Comparison of ENCODE assay signal across 26 cellular contexts in the genomic region with DNA sequence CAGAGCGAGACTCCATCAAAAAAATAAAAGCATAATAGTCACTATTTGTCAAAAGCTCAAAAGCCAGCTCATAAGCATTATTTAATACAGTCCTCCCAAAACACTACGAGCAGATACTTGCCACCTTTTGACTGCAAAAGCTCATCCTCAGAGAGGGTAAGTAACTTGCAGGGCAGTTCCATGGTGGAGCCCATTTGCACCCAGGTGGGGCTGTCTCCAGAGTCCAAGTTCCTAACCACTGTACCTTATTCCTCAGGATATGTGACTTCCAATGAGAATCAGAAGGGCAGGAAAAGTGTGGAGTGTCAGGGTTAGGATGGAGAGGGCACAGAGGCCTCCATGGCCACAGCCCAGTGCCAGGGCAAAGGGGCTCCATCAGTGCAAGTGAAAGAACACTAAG.
"Had no signal": no experiment of that assay in that cellular context is flagged by ENCODE, and none has a peak within 500 bp of the region (broad histone marks: within the 10 kb centered on the region; RNA-seq: fewer than 3 reads in every experiment).

No MANE protein-coding gene starts in this region.

- DNase-seq: activated CD4-positive, alpha-beta T cell treated with anti-CD3 and anti-CD28 coated beads for 1 hour; activated CD4-positive, alpha-beta T cell treated with anti-CD3 and anti-CD28 coated beads, Interleukin-2, amount 10 ng/mL, durations not matched to agents 24 days and 14 days; activated CD4-positive, alpha-beta T cell treated with anti-CD3 and anti-CD28 coated beads, Interleukin-2, amount 50 U/mL, for 48 hours; activated CD8-positive, alpha-beta memory T cell treated with anti-CD3 and anti-CD28 coated beads, Interleukin-2, amount 10 ng/mL, durations not matched to agents 7 days and 5 days; activated effector memory CD4-positive, alpha-beta T cell treated with Interleukin-2 at 50 U/mL for 16 hours; activated naive CD4-positive, alpha-beta T cell; activated T-cell treated with anti-CD3 and anti-CD28 coated beads, Interleukin-2, amount 50 U/mL, for 24 hours; aorta; caudate nucleus; KG1; NCI-H1092; NCI-H1417; NCI-H2029; NCI-H2107; NCI-H2171 treated with DMSO at 0.1 percent for 48 hours; NCI-H226; NCI-H526; NCI-H82; PC-3; SHP77; T-helper 17 cell; T-helper 9 cell had no signal

- H3K4me1 Mint-ChIP-seq: T-helper 17 cell, WTC11 had no signal

- H3K27me3 Mint-ChIP-seq: activated CD4-positive, alpha-beta T cell treated with anti-CD3 and anti-CD28 coated beads, Interleukin-2, amount 10 ng/mL, durations not matched to agents 24 days and 14 days; activated naive CD4-positive, alpha-beta T cell treated with anti-CD3 and anti-CD28 coated beads, Interleukin-2, amount 50 U/mL, for 24 hours; activated T-cell treated with anti-CD3 and anti-CD28 coated beads, Interleukin-2, amount 50 U/mL, for 24 hours; T-helper 17 cell had no signal

- H3K27ac Mint-ChIP-seq: activated CD4-positive, alpha-beta T cell treated with anti-CD3 and anti-CD28 coated beads, Interleukin-2, amount 10 ng/mL, durations not matched to agents 24 days and 14 days; activated CD8-positive, alpha-beta memory T cell treated with anti-CD3 and anti-CD28 coated beads, Interleukin-2, amount 10 ng/mL, durations not matched to agents 7 days and 5 days; activated naive CD4-positive, alpha-beta T cell treated with anti-CD3 and anti-CD28 coated beads, Interleukin-2, amount 50 U/mL, for 24 hours; activated T-cell treated with anti-CD3 and anti-CD28 coated beads, Interleukin-2, amount 50 U/mL, for 24 hours; activated T-helper 1 cell treated with anti-CD3 and anti-CD28 coated beads, Interleukin-12 subunit alpha, Interleukin-12 subunit beta, Interleukin-2, Interleukin-4 antibody, amounts not matched to agents 30 ng/mL and 10 ng/mL and 1 ng/mL, durations not matched to agents 14 hours and 24 hours and 36 hours; T-helper 17 cell; WTC11 had no signal

- H3K4me3 Mint-ChIP-seq: activated CD4-positive, alpha-beta T cell treated with anti-CD3 and anti-CD28 coated beads, Interleukin-2, amount 10 ng/mL, durations not matched to agents 24 days and 14 days; activated CD8-positive, alpha-beta memory T cell treated with anti-CD3 and anti-CD28 coated beads, Interleukin-2, amount 10 ng/mL, durations not matched to agents 7 days and 5 days; activated naive CD4-positive, alpha-beta T cell treated with anti-CD3 and anti-CD28 coated beads, Interleukin-2, amount 50 U/mL, for 24 hours; activated T-cell treated with anti-CD3 and anti-CD28 coated beads, Interleukin-2, amount 50 U/mL, for 24 hours; activated T-helper 1 cell treated with anti-CD3 and anti-CD28 coated beads, Interleukin-12 subunit alpha, Interleukin-12 subunit beta, Interleukin-2, Interleukin-4 antibody, amounts not matched to agents 30 ng/mL and 10 ng/mL and 1 ng/mL, durations not matched to agents 14 hours and 24 hours and 36 hours; T-helper 17 cell; WTC11 had no signal

- H3K36me3 ChIP-seq: breast epithelium had no signal

- H3K9me3 Mint-ChIP-seq: activated naive CD4-positive, alpha-beta T cell treated with anti-CD3 and anti-CD28 coated beads, Interleukin-2, amount 50 U/mL, for 24 hours had no signal

- H3K4me1 ChIP-seq: breast epithelium had no signal

- H3K36me3 Mint-ChIP-seq: activated CD8-positive, alpha-beta memory T cell treated with anti-CD3 and anti-CD28 coated beads, Interleukin-2, amount 10 ng/mL, durations not matched to agents 7 days and 5 days; activated naive CD4-positive, alpha-beta T cell treated with anti-CD3 and anti-CD28 coated beads, Interleukin-2, amount 50 U/mL, for 24 hours; WTC11 had no signal

- H3K27me3 ChIP-seq: breast epithelium had no signal

- ATAC-seq: activated CD8-positive, alpha-beta memory T cell treated with anti-CD3 and anti-CD28 coated beads, Interleukin-2, amount 10 ng/mL, durations not matched to agents 7 days and 5 days; PC-3; T-helper 17 cell; WTC11 had no signal

- H3K4me3 ChIP-seq: breast epithelium had no signal

- H3K27ac ChIP-seq: breast epithelium had no signal

- H3K9me3 ChIP-seq: breast epithelium had no signal
